24 cellular contexts compared by ENCODE assay signal in the genomic region with DNA sequence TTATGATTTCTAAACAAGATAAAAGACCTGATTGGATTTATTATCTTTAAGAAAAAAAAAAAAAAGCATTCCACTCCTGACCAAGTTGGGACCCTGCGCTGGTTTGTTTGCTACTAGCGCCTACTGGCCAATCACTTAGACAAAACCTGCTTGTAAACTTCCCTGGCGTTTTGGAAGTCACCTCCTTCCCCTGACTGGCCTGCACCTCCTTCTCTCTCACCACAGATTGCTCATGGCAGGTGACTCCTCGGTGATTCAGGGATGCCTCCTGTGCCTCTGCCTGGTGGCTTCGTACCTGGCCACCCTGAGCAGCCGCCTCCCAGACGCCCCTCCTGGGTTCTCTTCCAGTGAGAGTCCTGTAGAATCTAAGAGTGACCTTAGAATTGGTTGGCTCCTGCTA.
"Had no signal": no experiment of that assay in that cellular context is flagged by ENCODE, and none has a peak within 500 bp of the region (broad histone marks: within the 10 kb centered on the region; RNA-seq: fewer than 3 reads in every experiment).

No MANE protein-coding gene starts in this region.

- H3K9me3 ChIP-seq: esophagus muscularis mucosa, left ventricle myocardium inferior, lower lobe of right lung, prostate gland, right lobe of liver, stomach, thoracic aorta, transverse colon had no signal

- H3K27ac ChIP-seq: esophagus muscularis mucosa, hepatocyte, left ventricle myocardium inferior, lower lobe of right lung, neural progenitor cell, parathyroid adenoma, prostate gland, right lobe of liver, stomach, thoracic aorta, transverse colon had no signal

- ATAC-seq: lower lobe of right lung, right lobe of liver had no signal

- H3K9me3 Mint-ChIP-seq: endodermal cell; natural killer cell treated with Interleukin-12 subunit alpha and Interleukin-12 subunit beta and Interleukin-15 and Interleukin-18, amount 100 ng/mL, for 72 hours; neural progenitor cell; stimulated activated effector memory CD8-positive, alpha-beta T cell treated with anti-CD3 and anti-CD28 coated beads, Interleukin-12 subunit alpha, Interleukin-12 subunit beta, amount 100 ng/mL, for 72 hours had no signal

- H3K4me2 ChIP-seq: hepatocyte, neural progenitor cell had no signal

- H3K4me1 ChIP-seq: esophagus muscularis mucosa, lower lobe of right lung, parathyroid adenoma, prostate gland, right lobe of liver, transverse colon had no signal

- H2AFZ ChIP-seq: hepatocyte, neural progenitor cell, parathyroid adenoma had no signal

- H3K27ac Mint-ChIP-seq: endodermal cell; natural killer cell treated with Interleukin-12 subunit alpha and Interleukin-12 subunit beta and Interleukin-15 and Interleukin-18, amount 100 ng/mL, for 72 hours; neural progenitor cell; stimulated activated effector memory CD8-positive, alpha-beta T cell treated with anti-CD3 and anti-CD28 coated beads, Interleukin-12 subunit alpha, Interleukin-12 subunit beta, amount 100 ng/mL, for 72 hours had no signal

- H3K79me2 ChIP-seq: hepatocyte, parathyroid adenoma had no signal

- H3K4me3 Mint-ChIP-seq: endodermal cell; natural killer cell treated with Interleukin-12 subunit alpha and Interleukin-12 subunit beta and Interleukin-15 and Interleukin-18, amount 100 ng/mL, for 72 hours; neural progenitor cell; stimulated activated effector memory CD8-positive, alpha-beta T cell treated with anti-CD3 and anti-CD28 coated beads, Interleukin-12 subunit alpha, Interleukin-12 subunit beta, amount 100 ng/mL, for 72 hours had no signal

- H3K27me3 ChIP-seq: esophagus muscularis mucosa, hepatocyte, neural progenitor cell, right lobe of liver, stomach, transverse colon had no signal

- FAIRE-seq: colon, endothelial cell of umbilical vein had no signal

- H3K4me1 Mint-ChIP-seq: stimulated activated effector memory CD8-positive, alpha-beta T cell treated with anti-CD3 and anti-CD28 coated beads, Interleukin-12 subunit alpha, Interleukin-12 subunit beta, amount 100 ng/mL, for 72 hours had no signal

- H3K4me3 ChIP-seq: esophagus muscularis mucosa, hepatocyte, left ventricle myocardium inferior, lower lobe of right lung, neural progenitor cell, prostate gland, right lobe of liver, stomach, thoracic aorta, transverse colon had no signal

- DNase-seq: cerebellar nuclear complex; dermis blood vessel endothelial cell; endodermal cell; foreskin fibroblast; left ventricle myocardium inferior; lower lobe of right lung; mesenchymal stem cell; midbrain; right lobe of liver; stimulated activated CD4-positive, alpha-beta T cell treated with anti-CD3 and anti-CD28 coated beads, Interleukin-4, amount 100 ng/mL, for 1 hour; stimulated activated CD8-positive, alpha-beta memory T cell treated with anti-CD3 and anti-CD28 coated beads, Interleukin-4, amount 100 ng/mL, for 48 hours; stomach; substantia nigra; transverse colon had no signal

- H3K36me3 ChIP-seq: esophagus muscularis mucosa, left ventricle myocardium inferior, lower lobe of right lung, neural progenitor cell, prostate gland, right lobe of liver, stomach, thoracic aorta, transverse colon had no signal

- H3K36me3 Mint-ChIP-seq: natural killer cell treated with Interleukin-12 subunit alpha and Interleukin-12 subunit beta and Interleukin-15 and Interleukin-18, amount 100 ng/mL, for 72 hours; neural progenitor cell; stimulated activated effector memory CD8-positive, alpha-beta T cell treated with anti-CD3 and anti-CD28 coated beads, Interleukin-12 subunit alpha, Interleukin-12 subunit beta, amount 100 ng/mL, for 72 hours had no signal
